13 cellular contexts compared by ENCODE assay signal in the genomic region with DNA sequence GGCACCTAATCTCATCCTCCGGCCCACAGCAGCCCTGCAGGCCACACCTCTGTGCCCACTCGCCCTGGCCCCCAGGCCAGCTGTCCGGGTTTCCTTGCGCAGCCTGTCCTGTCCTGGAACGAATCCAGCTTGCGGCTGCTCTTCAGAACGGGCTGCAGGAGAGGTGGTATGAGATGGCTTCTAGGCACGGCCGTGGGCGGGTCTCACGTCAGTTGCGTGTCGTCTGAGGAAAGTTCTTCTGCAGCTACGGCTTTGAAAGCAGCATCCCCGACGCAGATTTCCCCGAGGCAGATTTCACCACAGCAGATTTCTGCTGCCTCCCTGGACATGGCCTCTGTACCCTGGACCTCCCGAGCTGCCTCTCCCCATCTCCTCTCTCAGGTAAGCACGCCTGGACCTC. TPM values are rescaled to one million over a fixed set of nuclear protein-coding genes. Genes with fewer than 3 reads are reported as not detected.
A peak's percentile ranks its signal among the peaks of the same experiment; 100 is the strongest.
DNase-seq lines count a peak whose midpoint lies in the region; ATAC-seq and TF ChIP-seq lines count a peak whose summit lies in the region.
"Had no signal": no experiment of that assay in that cellular context is flagged by ENCODE, and none has a peak within 500 bp of the region (broad histone marks: within the 10 kb centered on the region; RNA-seq: fewer than 3 reads in every experiment).

No MANE protein-coding gene starts in this region.

- intact Hi-C loops in Calu3 (cut with micrococcal nuclease; ENCODE audit: unreplicated experiment) (no loop called here), A673 (cut with micrococcal nuclease; ENCODE audit: unreplicated experiment) (no loop called here)

- no peaks in the 10 kb centered on the region for H3K27me3 ChIP-seq in neuronal stem cell (ENCODE audit: control insufficient read depth in 3 of 3, insufficient read depth in 3 of 3, low read depth in 1 of 3, low read length in 3 of 3)
- no peaks in the 10 kb centered on the region for H3K27me3 ChIP-seq in A673 (replicated peaks; ENCODE audit: insufficient read depth, low read depth, low read length, poor library complexity)

- DNase-seq in Calu3 (no peak), NCI-H69 (lab: John Stamatoyannopoulos, UW) (peak; percentile 14), neuronal stem cell (ENCODE audit: low spot score) (no peak), COR-L47 (lab: John Stamatoyannopoulos, UW) (no peak), A673 (ENCODE audit: low spot score) (no peak)
- DNase-seq: AML-193; CD8-positive, alpha-beta T cell; HCEC 1CT; HFFc6; KG1 had no signal

- H2BK12ac ChIP-seq in neuronal stem cell (ENCODE audit: low read length): no peak overlapping the region

- peak overlapping the region; percentile 46 for H3K27ac Mint-ChIP-seq in Calu3 (ENCODE audit: unreplicated experiment)
- H3K27ac Mint-ChIP-seq: CD8-positive, alpha-beta T cell; GM23338; HFFc6 had no signal

- H3K4me3 Mint-ChIP-seq in Calu3 (ENCODE audit: low read depth, unreplicated experiment): no peak overlapping the region
- H3K4me3 Mint-ChIP-seq: CD8-positive, alpha-beta T cell; GM23338; HFFc6 had no signal

- no peaks in the 10 kb centered on the region for H3K4me1 Mint-ChIP-seq in Calu3 (ENCODE audit: low read depth, unreplicated experiment)
- H3K4me1 Mint-ChIP-seq: GM23338 had no signal

- H3K4me1 ChIP-seq in neuronal stem cell (ENCODE audit: control insufficient read depth in 2 of 2, insufficient read depth in 1 of 2, low read depth in 1 of 2, low read length in 2 of 2) (no peaks in the 10 kb centered on the region), A673 (ENCODE audit: insufficient read depth, low read length, poor library complexity, severe bottlenecking) (no peaks in the 10 kb centered on the region)

- no peak overlapping the region for H4K91ac ChIP-seq in neuronal stem cell (ENCODE audit: low read depth, low read length, poor library complexity)

- H3K27ac ChIP-seq in neuronal stem cell (replicated peaks; ENCODE audit: low read length) (no peak overlapping the region), A673 (ENCODE audit: low read depth, low read length, poor library complexity, severe bottlenecking) (no peak overlapping the region)

- no peak overlapping the region for H3K18ac ChIP-seq in neuronal stem cell (ENCODE audit: low read length)

- no peak overlapping the region for H4K8ac ChIP-seq in neuronal stem cell (ENCODE audit: low read depth, low read length)

- H2BK15ac ChIP-seq in neuronal stem cell (ENCODE audit: low read length): no peak overlapping the region

- H3K9ac ChIP-seq in neuronal stem cell (ENCODE audit: low read depth, low read length, poor library complexity): no peak overlapping the region

- H3K9me3 Mint-ChIP-seq in Calu3 (ENCODE audit: low read depth, unreplicated experiment): no peaks in the 10 kb centered on the region
- H3K9me3 Mint-ChIP-seq: CD8-positive, alpha-beta T cell; GM23338; HFFc6 had no signal

- H3K4me2 ChIP-seq in neuronal stem cell (ENCODE audit: insufficient read depth, low read length, poor library complexity, severe bottlenecking): no peak overlapping the region
- H3K4me2 ChIP-seq: GM23338 had no signal

- BruUV-seq in Calu3 (replicated peaks; lab: Mats Ljungman, UMichigan) (no TSS peak), A673 (replicated peaks; lab: Mats Ljungman, UMichigan) (no TSS peak)

- no peak overlapping the region for H2AK5ac ChIP-seq in neuronal stem cell (ENCODE audit: low read depth, low read length)

- CTCF ChIA-PET in Calu3 (lab: Charles Lee) (interaction anchor here (0.7 kb wide), 1 partner anchor 117 kb away, joined by 3 read pairs; no protein-coding TSS in a partner anchor), A673 (lab: Charles Lee) (no interaction called here)

- no peak overlapping the region for H3K14ac ChIP-seq in neuronal stem cell (ENCODE audit: low read length)

- POLR2A ChIA-PET in A673 (lab: Charles Lee; ENCODE audit: low non-redundant PET): no interaction called here

- H3K36me3 ChIP-seq in neuronal stem cell (replicated peaks in 1 of 2; ENCODE audit: control insufficient read depth in 2 of 2, insufficient read depth in 2 of 2, low read length in 2 of 2): peaks cover 0 to 9% of the 10 kb centered on the region in 2 donors
- H3K36me3 ChIP-seq in A673 (ENCODE audit: insufficient read depth, low read length, poor library complexity, severe bottlenecking): peaks cover 3% of the 10 kb centered on the region

- no peak overlapping the region for H3K4ac ChIP-seq in neuronal stem cell (ENCODE audit: low read length)

- H3K36me3 Mint-ChIP-seq in Calu3 (ENCODE audit: insufficient read depth, unreplicated experiment): peaks cover 10% of the 10 kb centered on the region

- no peak overlapping the region for H2BK5ac ChIP-seq in neuronal stem cell (ENCODE audit: low read length)

- no peak for TF ChIP-seq CTCF in Calu3 (IDR thresholded peaks at IDR 0.05; ENCODE audit: unreplicated experiment)
- TF ChIP-seq CTCF in A673 (conservative IDR thresholded peaks at IDR 0.05; ENCODE audit: low read depth, low read length): no peak

- H2BK120ac ChIP-seq in neuronal stem cell (ENCODE audit: low read depth, low read length): no peak overlapping the region

- H3K27me3 Mint-ChIP-seq in Calu3 (ENCODE audit: unreplicated experiment): no peaks in the 10 kb centered on the region

- ATAC-seq in esophagus mucosa: no peak
- ATAC-seq: CD8-positive, alpha-beta T cell; GM23338 had no signal

- H3K23ac ChIP-seq in neuronal stem cell (ENCODE audit: low read depth, low read length, poor library complexity): peak overlapping the region; percentile 65

- H2AFZ ChIP-seq in neuronal stem cell (ENCODE audit: low read length): no peak overlapping the region
- H2AFZ ChIP-seq: GM23338 had no signal

- no CpG with 5 or more reads among the region's 19 CpGs for WGBS in neuronal stem cell (ENCODE audit: extremely low coverage in 2 of 2, insufficient read length in 2 of 2, insufficient replicate concordance in 1 of 2), 2 donors

- no peak overlapping the region for H3K4me3 ChIP-seq in neuronal stem cell (ENCODE audit: low read length in 2 of 2)
- H3K4me3 ChIP-seq in A673 (ENCODE audit: low read depth, low read length, poor library complexity, severe bottlenecking): no peak overlapping the region
- H3K4me3 ChIP-seq: GM23338 had no signal

- H3K9me3 ChIP-seq in neuronal stem cell (replicated peaks in 1 of 2; ENCODE audit: control insufficient read depth in 2 of 2, insufficient read depth in 1 of 2, low read depth in 1 of 2, low read length in 2 of 2) (no peaks in the 10 kb centered on the region), A673 (ENCODE audit: low read depth, low read length, poor library complexity, severe bottlenecking) (no peaks in the 10 kb centered on the region)

- peaks cover 11% of the 10 kb centered on the region for H3K79me1 ChIP-seq in neuronal stem cell (ENCODE audit: low read depth, low read length)

RNA-seq across cellular contexts. Expression of gene GALNS, which starts 18.2 kb away (rescaled TPM):
- total RNA-seq in Calu3 (2022): 50.4 and 55.0 TPM in 2 replicates
- polyA plus RNA-seq in neuronal stem cell (2013, experiment 1 of 2): 9.6 TPM
- polyA plus RNA-seq in neuronal stem cell (2013, experiment 2 of 2): 9.1 TPM
- 54.8 and 60.6 TPM in 2 replicates for total RNA-seq in A673 (2021)
- total RNA-seq in esophagus mucosa: 17.0 TPM

RNA-seq across cellular contexts. Expression of gene TRAPPC2L, which starts 18.4 kb away (rescaled TPM):
- 79.1 and 110 TPM in 2 replicates for total RNA-seq in Calu3 (2022)
- polyA plus RNA-seq in neuronal stem cell (2013, experiment 1 of 2): 57.0 TPM
- 58.2 TPM for polyA plus RNA-seq in neuronal stem cell (2013, experiment 2 of 2)
- total RNA-seq in A673 (2021): 89.9 and 98.6 TPM in 2 replicates
- total RNA-seq in esophagus mucosa: 61.0 TPM

RNA-seq across cellular contexts. Expression of gene APRT, which starts 26.8 kb away (rescaled TPM):
- total RNA-seq in Calu3 (2022): 203 and 207 TPM in 2 replicates
- 146 TPM for polyA plus RNA-seq in neuronal stem cell (2013, experiment 1 of 2)
- polyA plus RNA-seq in neuronal stem cell (2013, experiment 2 of 2): 150 TPM
- total RNA-seq in A673 (2021): 129 and 134 TPM in 2 replicates
- total RNA-seq in esophagus mucosa: 207 TPM

RNA-seq across cellular contexts. Expression of gene PABPN1L, which starts 27.9 kb away (rescaled TPM):
- total RNA-seq in Calu3 (2022) (not detected in 2 replicates), A673 (2021) (not detected in 2 replicates), esophagus mucosa (not detected)
- not detected for polyA plus RNA-seq in neuronal stem cell (2013, experiment 1 of 2)
- polyA plus RNA-seq in neuronal stem cell (2013, experiment 2 of 2): not detected
- total RNA-seq: CD8-positive, alpha-beta T cell; GM23338; HFFc6 had no signal
- polyA plus RNA-seq: BJ, GM23338 had no signal

RNA-seq across cellular contexts. Expression of gene CDT1, which starts 35.0 kb away (rescaled TPM):
- total RNA-seq in Calu3 (2022) (74.8 and 82.5 TPM in 2 replicates), A673 (2021) (103 TPM in 2 replicates), esophagus mucosa (21.6 TPM)
- 40.6 TPM for polyA plus RNA-seq in neuronal stem cell (2013, experiment 1 of 2)
- polyA plus RNA-seq in neuronal stem cell (2013, experiment 2 of 2): 40.0 TPM
